Comparison of ENCODE assay signal across 8 cellular contexts in genomic region chr15:91022075-91022831, GRCh38. TPM values are rescaled to one million over a fixed set of nuclear protein-coding genes. Genes with fewer than 3 reads are reported as not detected.
DNase-seq lines count a peak whose midpoint lies in the region; ATAC-seq and TF ChIP-seq lines count a peak whose summit lies in the region.

TSS of gene VPS33B (minus strand) at chr15:91022594. CDS start at chr15:91022249, 345 bp downstream.

- POLR2A ChIA-PET in activated CD8-positive, alpha-beta T cell treated with anti-CD3 and anti-CD28 coated beads for 36 hours (lab: Charles Lee): interaction anchor here (1.0 to 1.5 kb wide), 4 partner anchors 10 to 40 kb away, joined by 3 to 4 read pairs (median 4); no protein-coding TSS in a partner anchor

- ATAC-seq in GM19397 (IDR thresholded peaks at IDR 0.05; ENCODE audit: unreplicated experiment) (peak; percentile 57), lung (ENCODE audit: insufficient read depth, low FRiP score) (peak; percentile 94)
- ATAC-seq in activated CD8-positive, alpha-beta T cell treated with anti-CD3 and anti-CD28 coated beads for 36 hours: peak; percentile 81

- H3K4me3 Mint-ChIP-seq in activated CD8-positive, alpha-beta T cell treated with anti-CD3 and anti-CD28 coated beads for 36 hours: peak within 1 kb of the TSS; percentile 83

- WGBS in lung, 2 donors: 0% methylated on average over 46 to 48 of the region's 48 CpGs

- DNase-seq in HK-2 (ENCODE audit: unreplicated experiment) (peak; percentile 72), NCI-H82 treated with DMSO at 0.1 percent for 48 hours (lab: John Stamatoyannopoulos, UW; ENCODE audit: unreplicated experiment) (peak; percentile 83), lung (ENCODE audit: low spot score) (peak; percentile 88)
- peak; percentile 82 for DNase-seq in activated CD8-positive, alpha-beta T cell treated with anti-CD3 and anti-CD28 coated beads for 36 hours
- peak; percentile 76 for DNase-seq in effector CD4-positive, alpha-beta T cell
- DNase-seq in stimulated activated CD4-positive, alpha-beta T cell treated with anti-CD3 and anti-CD28 coated beads, TNF-alpha, amount 100 ng/mL, for 24 hours (ENCODE audit: low read depth in 3 of 3): peak; percentile 62 to 79 (median 64)

- no peaks in the 10 kb centered on the region for H3K27me3 ChIP-seq in BLaER1
- no peaks in the 10 kb centered on the region for H3K27me3 ChIP-seq in lung (ENCODE audit: control insufficient read depth, insufficient read depth)

- peak within 1 kb of the TSS; percentile 89 for H3K9ac ChIP-seq in BLaER1

- peaks cover 30% of the 10 kb centered on the region for H3K4me1 Mint-ChIP-seq in activated CD8-positive, alpha-beta T cell treated with anti-CD3 and anti-CD28 coated beads for 36 hours (ENCODE audit: low read depth)

- intact Hi-C loops in activated CD8-positive, alpha-beta T cell treated with anti-CD3 and anti-CD28 coated beads for 36 hours (cut with micrococcal nuclease): no loop called here

- H3K9me3 Mint-ChIP-seq in activated CD8-positive, alpha-beta T cell treated with anti-CD3 and anti-CD28 coated beads for 36 hours: no peaks in the 10 kb centered on the region

- H3K27ac ChIP-seq in BLaER1: peak within 1 kb of the TSS; percentile 77
- peak within 1 kb of the TSS; percentile 5 to 71 for H3K27ac ChIP-seq in lung (ENCODE audit: low read depth in 1 of 2, low read length in 1 of 2)

- no peaks in the 10 kb centered on the region for H3K27me3 Mint-ChIP-seq in activated CD8-positive, alpha-beta T cell treated with anti-CD3 and anti-CD28 coated beads for 36 hours

- no peaks in the 10 kb centered on the region for H3K36me3 Mint-ChIP-seq in activated CD8-positive, alpha-beta T cell treated with anti-CD3 and anti-CD28 coated beads for 36 hours (ENCODE audit: low read depth)

- H3K9me3 ChIP-seq in BLaER1 (no peaks in the 10 kb centered on the region), lung (ENCODE audit: control insufficient read depth in 2 of 2, insufficient read depth in 1 of 2, low read length in 1 of 2) (no peaks in the 10 kb centered on the region)

- peak within 1 kb of the TSS; percentile 96 for H3K4me2 ChIP-seq in BLaER1

- peak within 1 kb of the TSS; percentile 90 for H3K27ac Mint-ChIP-seq in activated CD8-positive, alpha-beta T cell treated with anti-CD3 and anti-CD28 coated beads for 36 hours

- H4K20me1 ChIP-seq in BLaER1: no peaks in the 10 kb centered on the region

- CTCF ChIA-PET in activated CD8-positive, alpha-beta T cell treated with anti-CD3 and anti-CD28 coated beads for 36 hours (lab: Charles Lee): interaction anchor here (0.7 to 3.1 kb wide), 6 partner anchors 11 to 250 kb away, joined by 3 to 22 read pairs (median 6); partner anchors contain the start of gene HDDC3

- peak within 1 kb of the TSS; percentile 88 for H3K4me3 ChIP-seq in BLaER1
- peak within 1 kb of the TSS; percentile 91 for H3K4me3 ChIP-seq in lung

- TF ChIP-seq CTCF in activated CD8-positive, alpha-beta T cell treated with anti-CD3 and anti-CD28 coated beads for 36 hours (IDR thresholded peaks at IDR 0.05): no peak
- no peak for TF ChIP-seq CTCF in lung (IDR thresholded peaks at IDR 0.05; ENCODE audit: control extremely low read depth, extremely low read depth)

- H3K36me3 ChIP-seq in BLaER1 (peaks cover 15% of the 10 kb centered on the region), lung (ENCODE audit: control insufficient read depth in 2 of 2, insufficient read depth in 2 of 2, low read length in 2 of 2) (no peaks in the 10 kb centered on the region)

- peaks cover 25% of the 10 kb centered on the region for H3K4me1 ChIP-seq in BLaER1
- peaks cover 2 to 6% of the 10 kb centered on the region in 2 donors for H3K4me1 ChIP-seq in lung (ENCODE audit: control insufficient read depth in 2 of 2, insufficient read depth in 2 of 2, low read length in 2 of 2)

RNA-seq across cellular contexts. Expression of gene VPS33B, which starts in this region (rescaled TPM):
- total RNA-seq in activated CD8-positive, alpha-beta T cell treated with anti-CD3 and anti-CD28 coated beads for 36 hours: 10 to 100 TPM; 22.2 to 22.9 TPM
- 10 to 100 TPM in 1 of 2 donors, 1 to 10 TPM in 1; 6.5 to 20.7 TPM for total RNA-seq in lung
- 10 to 100 TPM; 11.4 to 14.2 TPM for polyA plus RNA-seq in lung

Comparison
In these comparisons a context has a peak if more than half of its experiments do, and no peak if none do; other contexts are left out.
1. Peak in every context shown above with its lines: DNase-seq, ATAC-seq, H3K4me3 ChIP-seq and H3K27ac ChIP-seq.